Comparison of ENCODE assay signal across 1 cellular context in genomic region chr10:89642193-89642592, GRCh38.
TF ChIP-seq lines count a peak whose summit lies in the region.

No MANE protein-coding gene starts in this region.

TF ChIP-seq in WTC11, 78 proteins besides CTCF, POLR2A, EP300 and RAD21 (continued from another document):
- no peak for TF ChIP-seq ERG (CRISPR knock-in tag; IDR thresholded peaks at IDR 0.05)
TF ChIP-seq in WTC11: peak in this region for 0.
